Comparison of ENCODE assay signal across 11 cellular contexts in the genomic region with DNA sequence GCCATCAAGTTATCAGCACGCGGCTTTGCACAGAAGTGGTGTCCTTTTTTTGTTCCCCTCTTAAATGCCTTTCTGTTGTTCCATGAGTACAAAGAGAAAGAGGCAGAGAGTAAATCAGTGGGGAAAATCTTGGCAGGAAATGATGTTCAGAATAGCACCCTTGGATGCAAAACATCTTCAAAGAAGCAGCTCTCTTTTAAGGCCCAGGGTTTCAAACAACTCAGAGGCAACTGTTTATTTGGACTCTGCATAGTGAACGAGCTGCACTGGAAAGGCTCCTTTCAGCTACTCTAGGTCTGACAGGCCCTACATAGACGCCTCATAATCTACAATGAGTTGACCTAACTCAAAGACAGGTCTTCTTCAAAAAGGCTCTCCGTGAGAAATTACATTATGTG. TPM values are rescaled to one million over a fixed set of nuclear protein-coding genes. Genes with fewer than 3 reads are reported as not detected.
DNase-seq lines count a peak whose midpoint lies in the region; ATAC-seq and TF ChIP-seq lines count a peak whose summit lies in the region.
"Had no signal": no experiment of that assay in that cellular context is flagged by ENCODE, and none has a peak within 500 bp of the region (broad histone marks: within the 10 kb centered on the region; RNA-seq: fewer than 3 reads in every experiment).

No MANE protein-coding gene starts in this region.

- H3K4me3 ChIP-seq in body of pancreas (no peak overlapping the region), ovary (no peak overlapping the region), GM23338 (no peak overlapping the region)

- H3K4me1 ChIP-seq in body of pancreas (peaks cover 68% of the 10 kb centered on the region), ovary (ENCODE audit: insufficient read depth) (peaks cover 6% of the 10 kb centered on the region), GM23338 (ENCODE audit: insufficient read depth) (peaks cover 7% of the 10 kb centered on the region)

- no peaks in the 10 kb centered on the region for H4K20me1 ChIP-seq in GM23338 (replicated peaks; ENCODE audit: insufficient read depth)

- TF ChIP-seq EP300 in ovary (IDR thresholded peaks at IDR 0.05) = no peak

- no peaks in the 10 kb centered on the region for H3K9me3 ChIP-seq in body of pancreas
- H3K9me3 ChIP-seq in ovary = no peaks in the 10 kb centered on the region

- DNase-seq in activated naive CD4-positive, alpha-beta T cell treated with anti-CD3 and anti-CD28 coated beads, Interleukin-2, amount 50 U/mL, for 16 hours = no peak
- DNase-seq in body of pancreas (no peak), medulla oblongata (ENCODE audit: extremely low spot score) (peak; percentile 56), superior temporal gyrus (ENCODE audit: extremely low spot score) (peak; percentile 26), ovary (no peak), GM23338 (ENCODE audit: low spot score) (no peak)
- DNase-seq in activated T-cell treated with anti-CD3 and anti-CD28 coated beads, Interleukin-2, amount 50 U/mL, for 24 hours = no peak
- DNase-seq: DMS53, MV-4-11, NCI-H510A had no signal

- H3F3A ChIP-seq in GM23338 (replicated peaks; ENCODE audit: low read depth) = no peaks in the 10 kb centered on the region

- H3K27me3 Mint-ChIP-seq in activated naive CD4-positive, alpha-beta T cell treated with anti-CD3 and anti-CD28 coated beads, Interleukin-2, amount 50 U/mL, for 24 hours = no peaks in the 10 kb centered on the region
- H3K27me3 Mint-ChIP-seq in activated T-cell treated with anti-CD3 and anti-CD28 coated beads, Interleukin-2, amount 50 U/mL, for 24 hours = no peaks in the 10 kb centered on the region
- H3K27me3 Mint-ChIP-seq in GM23338 (ENCODE audit: insufficient read depth, low read depth, poor library complexity) = peaks cover 8% of the 10 kb centered on the region

- H3K27ac Mint-ChIP-seq in activated naive CD4-positive, alpha-beta T cell treated with anti-CD3 and anti-CD28 coated beads, Interleukin-2, amount 50 U/mL, for 24 hours = peak overlapping the region; percentile 88
- no peak overlapping the region for H3K27ac Mint-ChIP-seq in activated T-cell treated with anti-CD3 and anti-CD28 coated beads, Interleukin-2, amount 50 U/mL, for 24 hours
- no peak overlapping the region for H3K27ac Mint-ChIP-seq in GM23338

- peaks cover 10% of the 10 kb centered on the region for H3K36me3 Mint-ChIP-seq in activated naive CD4-positive, alpha-beta T cell treated with anti-CD3 and anti-CD28 coated beads, Interleukin-2, amount 50 U/mL, for 24 hours
- peaks cover 94% of the 10 kb centered on the region for H3K36me3 Mint-ChIP-seq in activated T-cell treated with anti-CD3 and anti-CD28 coated beads, Interleukin-2, amount 50 U/mL, for 24 hours (ENCODE audit: low read depth)
- H3K36me3 Mint-ChIP-seq in GM23338 (ENCODE audit: low read depth) = no peaks in the 10 kb centered on the region; the same call in 2 of the 3 replicates

- TF ChIP-seq POLR2A in body of pancreas (IDR thresholded peaks at IDR 0.05) (no peak), ovary (IDR thresholded peaks at IDR 0.05) (no peak)

- H3K27ac ChIP-seq in body of pancreas (peak overlapping the region; percentile 45 to 60 (median 50)), ovary (no peak overlapping the region), GM23338 (ENCODE audit: low read depth) (no peak overlapping the region)

- no peaks in the 10 kb centered on the region for H3K79me2 ChIP-seq in GM23338 (replicated peaks; ENCODE audit: insufficient read depth)

- TF ChIP-seq CTCF in body of pancreas (IDR thresholded peaks at IDR 0.05) (no peak), ovary (IDR thresholded peaks at IDR 0.05) (no peak), GM23338 (conservative IDR thresholded peaks at IDR 0.05; ENCODE audit: low read depth in 2 of 2) (no peak)

- no peak overlapping the region for H3K4me2 ChIP-seq in GM23338

- no peaks in the 10 kb centered on the region for H3K9me3 Mint-ChIP-seq in activated naive CD4-positive, alpha-beta T cell treated with anti-CD3 and anti-CD28 coated beads, Interleukin-2, amount 50 U/mL, for 24 hours
- no peaks in the 10 kb centered on the region for H3K9me3 Mint-ChIP-seq in activated T-cell treated with anti-CD3 and anti-CD28 coated beads, Interleukin-2, amount 50 U/mL, for 24 hours
- H3K9me3 Mint-ChIP-seq in GM23338 = no peaks in the 10 kb centered on the region

- H3K4me1 Mint-ChIP-seq in activated naive CD4-positive, alpha-beta T cell treated with anti-CD3 and anti-CD28 coated beads, Interleukin-2, amount 50 U/mL, for 24 hours = peaks cover 37% of the 10 kb centered on the region
- peaks cover 33% of the 10 kb centered on the region for H3K4me1 Mint-ChIP-seq in activated T-cell treated with anti-CD3 and anti-CD28 coated beads, Interleukin-2, amount 50 U/mL, for 24 hours (ENCODE audit: low read depth)
- peaks cover 23% of the 10 kb centered on the region for H3K4me1 Mint-ChIP-seq in GM23338

- WGBS in body of pancreas, 2 donors = 86 to 92% methylated on average over 5 of the region's 5 CpGs
- WGBS in ovary, 3 donors = 88 to 93% (median 92%) methylated on average over 5 of the region's 5 CpGs

- H3K9me2 ChIP-seq in GM23338 (ENCODE audit: insufficient read depth) = no peaks in the 10 kb centered on the region

- intact Hi-C loops in body of pancreas (cut with DNase I) = no loop called here
- intact Hi-C loops in ovary (cut with DNase I) = loop anchor here in 1 of 4 donors (10.0 kb wide), 1 partner anchor 72 kb away; no protein-coding TSS in a partner anchor

- no peak overlapping the region for H2AFZ ChIP-seq in GM23338

- H3K36me3 ChIP-seq in body of pancreas (replicated peaks in 1 of 2; ENCODE audit: insufficient read depth in 1 of 2, low read depth in 2 of 2) (peaks cover 0 to 2% of the 10 kb centered on the region in 2 donors), ovary (no peaks in the 10 kb centered on the region), GM23338 (ENCODE audit: insufficient read depth) (no peaks in the 10 kb centered on the region)

- H3K4me3 Mint-ChIP-seq in activated naive CD4-positive, alpha-beta T cell treated with anti-CD3 and anti-CD28 coated beads, Interleukin-2, amount 50 U/mL, for 24 hours = peak overlapping the region; percentile 42
- no peak overlapping the region for H3K4me3 Mint-ChIP-seq in activated T-cell treated with anti-CD3 and anti-CD28 coated beads, Interleukin-2, amount 50 U/mL, for 24 hours
- no peak overlapping the region for H3K4me3 Mint-ChIP-seq in GM23338

- H3K27me3 ChIP-seq in body of pancreas (no peaks in the 10 kb centered on the region), ovary (no peaks in the 10 kb centered on the region), GM23338 (ENCODE audit: insufficient read depth) (no peaks in the 10 kb centered on the region)

- ATAC-seq in body of pancreas (no peak), GM23338 (no peak)

TF ChIP-seq in GM23338, 12 proteins besides CTCF, POLR2A, EP300 and RAD21:
- TF ChIP-seq STAT1 (IDR thresholded peaks at IDR 0.05; ENCODE audit: unreplicated experiment) = no peak
- TF ChIP-seq ZNF114 (CRISPR knock-in tag; IDR thresholded peaks at IDR 0.05) = no peak
- no peak for TF ChIP-seq JUNB (IDR thresholded peaks at IDR 0.05; ENCODE audit: unreplicated experiment)
- no peak for TF ChIP-seq EZH2phosphoT487 (IDR thresholded peaks at IDR 0.05; ENCODE audit: unreplicated experiment)
- no peak for TF ChIP-seq ZNF331 (CRISPR knock-in tag; IDR thresholded peaks at IDR 0.05; ENCODE audit: low read depth)

RNA-seq across cellular contexts. Expression of a gene that starts 53.4 kb away (rescaled TPM):
- total RNA-seq in body of pancreas (10 to 100 TPM; 45.7 to 46.1 TPM), ovary (10 to 100 TPM; 17.4 to 54.7 (median 35.6) TPM)
- polyA plus RNA-seq in ovary (10 to 100 TPM; 12.2 to 64.7 TPM), GM23338 (2016; fragmentation: Nextera tagmentation; extraction: Ambion mirVana) (1.8 and 1.9 TPM in 2 replicates)
- total RNA-seq in GM23338 (2014; rRNA removed; shearing (Covaris generic)) = 8.8 and 17.0 TPM in 2 replicates

Comparison
In these comparisons a context has a peak if more than half of its experiments do, and no peak if none do; other contexts are left out.
1. DNase-seq: peak in medulla oblongata (single experiment) and superior temporal gyrus (single experiment); none in activated naive CD4-positive, alpha-beta T cell treated with anti-CD3 and anti-CD28 coated beads, Interleukin-2, amount 50 U/mL, for 16 hours (single experiment), body of pancreas (0 of 4), activated T-cell treated with anti-CD3 and anti-CD28 coated beads, Interleukin-2, amount 50 U/mL, for 24 hours (single experiment), ovary (0 of 5) and GM23338 (single experiment).
2. H3K27ac ChIP-seq: peak in body of pancreas (4 of 4); none in ovary (0 of 2) and GM23338 (single experiment).